Comparison of ENCODE assay signal across 18 cellular contexts in genomic region chr13:30803791-30804190, GRCh38.
DNase-seq lines count a peak whose midpoint lies in the region; ATAC-seq, FAIRE-seq and TF ChIP-seq lines count a peak whose summit lies in the region.
"Had no signal": no experiment of that assay in that cellular context is flagged by ENCODE, and none has a peak within 500 bp of the region (broad histone marks: within the 10 kb centered on the region; RNA-seq: fewer than 3 reads in every experiment).

No MANE protein-coding gene starts in this region.

- TF ChIP-seq POLR2A in H1 (IDR thresholded peaks at IDR 0.05; ENCODE audit: control extremely low read depth in 1 of 2, low read depth in 2 of 2, low read length in 2 of 2) = no peak

- no peaks in the 10 kb centered on the region for H3K23me2 ChIP-seq in H1 (ENCODE audit: low read depth, low read length)

- no peak overlapping the region for H2AFZ ChIP-seq in H1 (ENCODE audit: low read length)
- H2AFZ ChIP-seq in parathyroid adenoma = no peak overlapping the region

- no peak overlapping the region for H3K4ac ChIP-seq in H1 (replicated peaks; ENCODE audit: insufficient read length, low read depth, low read length)

- no peak overlapping the region for H3K18ac ChIP-seq in H1 (ENCODE audit: extremely low read depth, low read length)

- peak; percentile 11 for DNase-seq in right atrium auricular region (ENCODE audit: low spot score)
- no peak for DNase-seq in Right ventricle myocardium inferior (ENCODE audit: missing footprints)
- no peak for DNase-seq in H1 (ENCODE audit: low read depth in 1 of 2, low spot score in 2 of 2)
- no peak for DNase-seq in medulla oblongata (ENCODE audit: extremely low spot score)
- DNase-seq in activated effector memory CD4-positive, alpha-beta T cell treated with anti-CD3 and anti-CD28 coated beads, Interleukin-2, amount 50 U/mL, for 16 hours = no peak
- no peak for DNase-seq in T-cell
- no peak for DNase-seq in activated T-cell treated with anti-CD3 and anti-CD28 coated beads, Interleukin-2, amount 50 U/mL, for 4 hours
- DNase-seq: ACHN; activated CD8-positive, alpha-beta memory T cell treated with anti-CD3 and anti-CD28 coated beads for 24 hours; activated gamma-delta T cell treated with Interleukin-2 at 50 U/mL for 16 hours; foreskin fibroblast; mesendoderm; NCI-H146; NCI-H446; ovary had no signal

- H3K79me1 ChIP-seq in H1 (ENCODE audit: low read depth, low read length) = no peaks in the 10 kb centered on the region

- H4K91ac ChIP-seq in H1 (replicated peaks; ENCODE audit: insufficient read length, low read length) = no peak overlapping the region

- intact Hi-C loops in Right ventricle myocardium inferior (cut with DNase I) = loop anchor here (1.0 to 10.0 kb wide), 7 partner anchors 124 to 671 kb away; partner anchors contain the start of genes HMGB1 and USPL1

- no peak overlapping the region for H3K23ac ChIP-seq in H1 (ENCODE audit: insufficient read length)

- TF ChIP-seq CTCF in right atrium auricular region (IDR thresholded peaks at IDR 0.05) = no peak
- TF ChIP-seq CTCF in H1 (IDR thresholded peaks at IDR 0.05; ENCODE audit: control extremely low read depth in 1 of 3, insufficient read depth in 1 of 3, low read depth in 1 of 3, low read length in 3 of 3) = no peak
- TF ChIP-seq CTCF in parathyroid adenoma (IDR thresholded peaks at IDR 0.05) = no peak

- no peak overlapping the region for H2AK5ac ChIP-seq in H1 (ENCODE audit: low read depth, low read length)

- FAIRE-seq in H1 (lab: Jason Lieb, UNC) = no peak
- FAIRE-seq: G401.6, TTC549 had no signal

- H2BK120ac ChIP-seq in H1 (replicated peaks; ENCODE audit: low read depth, low read length) = no peak overlapping the region

- H3K4me3 ChIP-seq in right atrium auricular region = no peak overlapping the region
- H3K4me3 ChIP-seq in H1 (ENCODE audit: extremely low read depth in 1 of 4, insufficient read depth in 2 of 4, low read depth in 3 of 4, low read length in 4 of 4) = no peak overlapping the region
- no peak overlapping the region for H3K4me3 ChIP-seq in parathyroid adenoma (ENCODE audit: low read depth, low read length)

- peaks cover 9 to 18% (median 18%) of the 10 kb centered on the region in 3 donors for H3K4me1 Mint-ChIP-seq in T-cell
- peaks cover 5% of the 10 kb centered on the region for H3K4me1 Mint-ChIP-seq in activated T-cell treated with anti-CD3 and anti-CD28 coated beads, Interleukin-2, amount 50 U/mL, for 4 hours (ENCODE audit: low read depth)

- H3K56ac ChIP-seq in H1 (replicated peaks; ENCODE audit: insufficient read length, low read depth, low read length) = no peak overlapping the region

- no peak overlapping the region for H4K5ac ChIP-seq in H1 (ENCODE audit: insufficient read length, low read depth, low read length)

- TF ChIP-seq EP300 in H1 (IDR thresholded peaks at IDR 0.05; ENCODE audit: borderline replicate concordance in 1 of 2, low read depth in 2 of 2, low read length in 2 of 2) = no peak

- H3K9ac ChIP-seq in H1 (replicated peaks in 1 of 4; ENCODE audit: extremely low read depth in 1 of 4, low read depth in 3 of 4, low read length in 3 of 4) (no peak overlapping the region), parathyroid adenoma (no peak overlapping the region)

- H2BK20ac ChIP-seq in H1 (ENCODE audit: low read length) = no peak overlapping the region

- no peaks in the 10 kb centered on the region for H3K79me2 ChIP-seq in H1 (ENCODE audit: control insufficient read depth in 1 of 2, insufficient read depth in 2 of 2, low read length in 2 of 2)
- no peaks in the 10 kb centered on the region for H3K79me2 ChIP-seq in parathyroid adenoma

- POLR2A ChIA-PET in H1 (lab: Charles Lee; ENCODE audit: partially characterized antibody) (no interaction called here), T-cell (lab: Charles Lee) (no interaction called here)

- H3K9me3 ChIP-seq in right atrium auricular region (no peaks in the 10 kb centered on the region), H1 (ENCODE audit: insufficient read depth in 2 of 2, low read depth in 1 of 2, low read length in 1 of 2) (no peaks in the 10 kb centered on the region), parathyroid adenoma (ENCODE audit: control insufficient read depth, low read length) (no peaks in the 10 kb centered on the region)
- H3K9me3 ChIP-seq: ovary had no signal

- no peak overlapping the region for H3K4me2 ChIP-seq in H1 (ENCODE audit: insufficient read depth in 1 of 2, low read depth in 2 of 2, low read length in 2 of 2)
- peak overlapping the region; percentile 28 for H3K4me2 ChIP-seq in parathyroid adenoma (ENCODE audit: low read length)

- 0 out of 2 replicates have a peak overlapping the region, but pooled peaks have one; percentile 16 for H2BK5ac ChIP-seq in H1 (ENCODE audit: low read depth, low read length)

- H4K20me1 ChIP-seq in H1 (replicated peaks in 1 of 2; ENCODE audit: control insufficient read depth in 1 of 2, insufficient read depth in 2 of 2, low read length in 2 of 2) = no peaks in the 10 kb centered on the region

- H2BK15ac ChIP-seq in H1 (ENCODE audit: low read length) = 0 out of 2 replicates have a peak overlapping the region, but pooled peaks have one; percentile 31

- H3K36me3 ChIP-seq in right atrium auricular region (no peaks in the 10 kb centered on the region), H1 (ENCODE audit: control insufficient read depth in 2 of 4, insufficient read depth in 4 of 4, low read length in 3 of 4) (no peaks in the 10 kb centered on the region), parathyroid adenoma (ENCODE audit: control insufficient read depth, insufficient read depth, low read length) (no peaks in the 10 kb centered on the region)
- H3K36me3 ChIP-seq: ovary had no signal

- CTCF ChIA-PET in H1 (lab: Charles Lee; ENCODE audit: partially characterized antibody) = interaction anchor here (0.9 to 4.4 kb wide), 24 partner anchors 9 to 383 kb away, joined by 3 to 29 read pairs (median 6); no protein-coding TSS in a partner anchor
- CTCF ChIA-PET in T-cell (lab: Charles Lee) = interaction anchor here (0.5 to 1.4 kb wide), 3 partner anchors 15 to 672 kb away, joined by 3 to 5 read pairs (median 3); no protein-coding TSS in a partner anchor

- H3K4me1 ChIP-seq in right atrium auricular region (peaks cover 0 to 24% of the 10 kb centered on the region in 2 donors), H1 (replicated peaks in 1 of 4; ENCODE audit: control insufficient read depth in 3 of 4, insufficient read depth in 4 of 4, low read length in 3 of 4) (peaks cover 0 to 5% (median 2%) of the 10 kb centered on the region in 4 experiments; a peak in 4 of 7 replicates), parathyroid adenoma (no peaks in the 10 kb centered on the region)

- H2BK12ac ChIP-seq in H1 (ENCODE audit: low read depth, low read length) = 0 out of 2 replicates have a peak overlapping the region, but pooled peaks have one; percentile 3

- H3K36me3 Mint-ChIP-seq in T-cell = no peaks in the 10 kb centered on the region
- no peaks in the 10 kb centered on the region for H3K36me3 Mint-ChIP-seq in activated T-cell treated with anti-CD3 and anti-CD28 coated beads, Interleukin-2, amount 50 U/mL, for 4 hours (ENCODE audit: insufficient read depth)

- no peak for ATAC-seq in Right ventricle myocardium inferior
- no peak for ATAC-seq in T-cell (replicated peaks in 1 of 4)
- no peak for ATAC-seq in activated T-cell treated with anti-CD3 and anti-CD28 coated beads, Interleukin-2, amount 50 U/mL, for 4 hours

- H3K27me3 Mint-ChIP-seq in T-cell = no peaks in the 10 kb centered on the region
- H3K27me3 Mint-ChIP-seq in activated T-cell treated with anti-CD3 and anti-CD28 coated beads, Interleukin-2, amount 50 U/mL, for 4 hours (ENCODE audit: low read depth) = no peaks in the 10 kb centered on the region

- no peak overlapping the region for H3K27ac Mint-ChIP-seq in T-cell

- H3K27me3 ChIP-seq in right atrium auricular region (no peaks in the 10 kb centered on the region), H1 (replicated peaks in 1 of 4; ENCODE audit: control insufficient read depth in 3 of 4, extremely low read depth in 1 of 4, insufficient read depth in 3 of 4, low read length in 3 of 4) (peaks cover 0 to 3% (median 0%) of the 10 kb centered on the region in 4 experiments; a peak in 1 of 7 replicates), parathyroid adenoma (ENCODE audit: control insufficient read depth, insufficient read depth, low read length) (no peaks in the 10 kb centered on the region)
- H3K27me3 ChIP-seq: ovary had no signal

- no peak for TF ChIP-seq RAD21 in H1 (IDR thresholded peaks at IDR 0.05 in 1 of 2, conservative IDR thresholded peaks at IDR 0.05 in 1 of 2; ENCODE audit: low read depth in 2 of 2, low read length in 2 of 2)

- no peak overlapping the region for H3K14ac ChIP-seq in H1 (ENCODE audit: insufficient read length)

- no peak overlapping the region for H4K8ac ChIP-seq in H1 (ENCODE audit: extremely low read depth, insufficient read depth, low read length)

- 94% methylated on average over 5 of the region's 5 CpGs; no CpG with 5 or more reads in 1 of the 2 experiments for WGBS in H1 (ENCODE audit: extremely low coverage in 1 of 2, insufficient coverage in 1 of 2, insufficient read length in 1 of 2, insufficient replicate concordance in 2 of 2, low coverage in 1 of 2, low lambda C conversion rate in 2 of 2, missing lambda C conversion rate in 1 of 2), 2 experiments

- no peak overlapping the region for H3K27ac ChIP-seq in right atrium auricular region
- no peak overlapping the region for H3K27ac ChIP-seq in H1 (ENCODE audit: low read depth, low read length)
- no peak overlapping the region for H3K27ac ChIP-seq in parathyroid adenoma
- H3K27ac ChIP-seq: ovary had no signal

- H3K4me3 Mint-ChIP-seq in T-cell = peak overlapping the region in 1 of 3 donors; percentile 56
- no peak overlapping the region for H3K4me3 Mint-ChIP-seq in activated T-cell treated with anti-CD3 and anti-CD28 coated beads, Interleukin-2, amount 50 U/mL, for 4 hours

- no peaks in the 10 kb centered on the region for H3K9me3 Mint-ChIP-seq in T-cell
- H3K9me3 Mint-ChIP-seq in activated T-cell treated with anti-CD3 and anti-CD28 coated beads, Interleukin-2, amount 50 U/mL, for 4 hours = no peaks in the 10 kb centered on the region

TF ChIP-seq in H1, 55 proteins besides CTCF, POLR2A, EP300 and RAD21 (continues in another document):
- no peak for TF ChIP-seq E2F6 (IDR thresholded peaks at IDR 0.05)
- TF ChIP-seq HDAC6 (IDR thresholded peaks at IDR 0.05; ENCODE audit: low read depth, low read length) = no peak
